Comparison of ENCODE assay signal across 14 cellular contexts in the genomic region with DNA sequence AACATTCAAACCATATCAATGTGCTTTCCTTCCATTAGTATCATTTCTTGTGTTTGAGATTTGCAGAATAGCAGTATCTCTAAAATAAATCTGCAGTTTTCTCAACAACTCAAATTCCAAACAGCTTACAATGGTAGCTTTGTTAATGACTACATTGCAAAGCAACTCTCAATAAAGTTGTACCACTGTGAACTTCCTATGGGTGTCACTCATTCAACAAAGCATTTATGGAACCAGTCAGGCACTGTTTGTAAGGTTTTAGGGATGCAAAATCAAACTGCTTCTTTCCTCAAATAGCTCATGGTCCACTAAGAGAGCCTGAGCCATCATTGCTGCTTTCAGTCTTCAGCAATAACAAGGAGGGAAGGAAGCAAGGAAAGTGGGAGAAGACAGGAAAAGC.
DNase-seq lines count a peak whose midpoint lies in the region; ATAC-seq and TF ChIP-seq lines count a peak whose summit lies in the region.
"Had no signal": no experiment of that assay in that cellular context is flagged by ENCODE, and none has a peak within 500 bp of the region (broad histone marks: within the 10 kb centered on the region; RNA-seq: fewer than 3 reads in every experiment).

No MANE protein-coding gene starts in this region.

- H3K9me3 ChIP-seq in left ventricle myocardium inferior (replicated peaks), result no peaks in the 10 kb centered on the region
- H3K9me3 ChIP-seq in heart left ventricle, result no peaks in the 10 kb centered on the region
- H3K9me3 ChIP-seq: lower lobe of right lung had no signal

- DNase-seq in left ventricle myocardium inferior, result no peak
- DNase-seq in heart left ventricle, result no peak
- no peak for DNase-seq in activated CD4-positive, alpha-beta memory T cell treated with anti-CD3 and anti-CD28 coated beads, Interleukin-2, amount 10 ng/mL, durations not matched to agents 7 days and 5 days
- DNase-seq in foreskin fibroblast, result peak; percentile 33 to 59
- no peak for DNase-seq in NCI-H1930 (lab: John Stamatoyannopoulos, UW)
- DNase-seq in nephron progenitor cell, result no peak
- DNase-seq: activated naive CD4-positive, alpha-beta T cell treated with Interleukin-2 at 50 U/mL for 16 hours; cerebellar nuclear complex; lower lobe of right lung; NCI-H2029 treated with DMSO at 0.1 percent for 48 hours; spleen had no signal

- H3K27ac Mint-ChIP-seq in activated CD4-positive, alpha-beta memory T cell treated with anti-CD3 and anti-CD28 coated beads, Interleukin-2, amount 10 ng/mL, durations not matched to agents 7 days and 5 days, result peak overlapping the region; percentile 30
- no peak overlapping the region for H3K27ac Mint-ChIP-seq in nephron progenitor cell

- TF ChIP-seq CTCF in left ventricle myocardium inferior (IDR thresholded peaks at IDR 0.05; ENCODE audit: borderline replicate concordance) (no peak), heart left ventricle (IDR thresholded peaks at IDR 0.05) (peak in 3 of 12 donors; percentile 10 to 21 (median 19)), foreskin fibroblast (IDR thresholded peaks at IDR 0.05; ENCODE audit: low read depth, low read length) (no peak), nephron progenitor cell (IDR thresholded peaks at IDR 0.05) (no peak)

- POLR2A ChIA-PET in activated CD4-positive, alpha-beta memory T cell treated with anti-CD3 and anti-CD28 coated beads, Interleukin-2, amount 10 ng/mL, durations not matched to agents 7 days and 5 days (lab: Charles Lee), result no interaction called here

- H3K4me1 ChIP-seq in left ventricle myocardium inferior, result peaks cover 31% of the 10 kb centered on the region
- peaks cover 0 to 50% (median 26%) of the 10 kb centered on the region in 12 donors for H3K4me1 ChIP-seq in heart left ventricle

- no peak for TF ChIP-seq POLR2A in heart left ventricle (IDR thresholded peaks at IDR 0.05)

- H3K4me3 Mint-ChIP-seq in activated CD4-positive, alpha-beta memory T cell treated with anti-CD3 and anti-CD28 coated beads, Interleukin-2, amount 10 ng/mL, durations not matched to agents 7 days and 5 days, result no peak overlapping the region
- no peak overlapping the region for H3K4me3 Mint-ChIP-seq in nephron progenitor cell

- H3K36me3 ChIP-seq in left ventricle myocardium inferior (no peaks in the 10 kb centered on the region), heart left ventricle (no peaks in the 10 kb centered on the region)
- H3K36me3 ChIP-seq: lower lobe of right lung, spleen had no signal

- H3K4me3 ChIP-seq in left ventricle myocardium inferior, result no peak overlapping the region
- no peak overlapping the region for H3K4me3 ChIP-seq in heart left ventricle
- no peak overlapping the region for H3K4me3 ChIP-seq in foreskin fibroblast (ENCODE audit: low read depth in 1 of 2, low read length in 2 of 2)
- H3K4me3 ChIP-seq: lower lobe of right lung, spleen had no signal

- peaks cover 20% of the 10 kb centered on the region for H3K9me3 Mint-ChIP-seq in activated CD4-positive, alpha-beta memory T cell treated with anti-CD3 and anti-CD28 coated beads, Interleukin-2, amount 10 ng/mL, durations not matched to agents 7 days and 5 days
- peaks cover 20% of the 10 kb centered on the region for H3K9me3 Mint-ChIP-seq in nephron progenitor cell

- ATAC-seq in heart left ventricle (no peak), HG03139 (IDR thresholded peaks at IDR 0.05; ENCODE audit: unreplicated experiment) (no peak)
- ATAC-seq: esophagus mucosa, lower lobe of right lung had no signal

- H3K27me3 Mint-ChIP-seq in activated CD4-positive, alpha-beta memory T cell treated with anti-CD3 and anti-CD28 coated beads, Interleukin-2, amount 10 ng/mL, durations not matched to agents 7 days and 5 days, result no peaks in the 10 kb centered on the region
- peaks cover 3% of the 10 kb centered on the region for H3K27me3 Mint-ChIP-seq in nephron progenitor cell (ENCODE audit: low read depth, poor library complexity)

- peaks cover 50% of the 10 kb centered on the region for H3K4me1 Mint-ChIP-seq in activated CD4-positive, alpha-beta memory T cell treated with anti-CD3 and anti-CD28 coated beads, Interleukin-2, amount 10 ng/mL, durations not matched to agents 7 days and 5 days
- H3K4me1 Mint-ChIP-seq in nephron progenitor cell, result peaks cover 14% of the 10 kb centered on the region

- H3K36me3 Mint-ChIP-seq in activated CD4-positive, alpha-beta memory T cell treated with anti-CD3 and anti-CD28 coated beads, Interleukin-2, amount 10 ng/mL, durations not matched to agents 7 days and 5 days (ENCODE audit: low read depth), result peaks cover 25% of the 10 kb centered on the region
- peaks cover 19% of the 10 kb centered on the region for H3K36me3 Mint-ChIP-seq in nephron progenitor cell (ENCODE audit: low read depth)

- H3K27ac ChIP-seq in left ventricle myocardium inferior (replicated peaks) (peak overlapping the region; percentile 69), heart left ventricle (peak overlapping the region in 4 of 12 donors; percentile 25 to 86 (median 40)), temporal lobe (ENCODE audit: low read depth, low read length) (peak overlapping the region; percentile 75)
- H3K27ac ChIP-seq: lower lobe of right lung had no signal

- intact Hi-C loops in left ventricle myocardium inferior (cut with micrococcal nuclease) (no loop called here), heart left ventricle (cut with DNase I) (loop anchor here in 3 of 10 donors (10.0 kb wide), 2 partner anchors 91 to 349 kb away; partner anchors contain the start of gene CCDC83 (in 1 of the 3))

- CTCF ChIA-PET in activated CD4-positive, alpha-beta memory T cell treated with anti-CD3 and anti-CD28 coated beads, Interleukin-2, amount 10 ng/mL, durations not matched to agents 7 days and 5 days (lab: Charles Lee), result no interaction called here

- H3K27me3 ChIP-seq in left ventricle myocardium inferior (ENCODE audit: low read depth), result no peaks in the 10 kb centered on the region
- no peaks in the 10 kb centered on the region for H3K27me3 ChIP-seq in heart left ventricle
- H3K27me3 ChIP-seq: spleen had no signal

Comparison
In these comparisons a context has a peak if more than half of its experiments do, and no peak if none do; other contexts are left out.
1. DNase-seq: peak in foreskin fibroblast (2 of 2); none in left ventricle myocardium inferior (single experiment), heart left ventricle (0 of 5), activated CD4-positive, alpha-beta memory T cell treated with anti-CD3 and anti-CD28 coated beads, Interleukin-2, amount 10 ng/mL, durations not matched to agents 7 days and 5 days (single experiment), NCI-H1930 (0 of 2) and nephron progenitor cell (single experiment).